13 cellular contexts compared by ENCODE assay signal in genomic region chr20:15643713-15644112, GRCh38.
DNase-seq lines count a peak whose midpoint lies in the region; TF ChIP-seq lines count a peak whose summit lies in the region.
"Had no signal": no experiment of that assay in that cellular context is flagged by ENCODE, and none has a peak within 500 bp of the region (broad histone marks: within the 10 kb centered on the region; RNA-seq: fewer than 3 reads in every experiment).

No MANE protein-coding gene starts in this region.

- no peaks in the 10 kb centered on the region for H3K9me3 ChIP-seq in osteoblast (ENCODE audit: low read depth, low read length)
- H3K9me3 ChIP-seq: left ventricle myocardium inferior had no signal

- DNase-seq in GM03348 (ENCODE audit: low spot score): peak; percentile 35
- DNase-seq in M059J (ENCODE audit: low read depth): peak; percentile 35
- DNase-seq in choroid plexus epithelial cell (ENCODE audit: low read depth): peak; percentile 23
- no peak for DNase-seq in osteoblast (ENCODE audit: insufficient read length, low spot score, missing footprints)
- DNase-seq in stimulated activated CD4-positive, alpha-beta T cell treated with anti-CD3 and anti-CD28 coated beads, Interleukin-4, amount 100 ng/mL, for 1 hour: no peak
- DNase-seq in GDM1 (lab: John Stamatoyannopoulos, UW): no peak
- DNase-seq in activated T-cell treated with anti-CD3 and anti-CD28 coated beads for 4 hours: no peak
- DNase-seq in posterior cingulate gyrus: no peak
- DNase-seq: activated CD4-positive, alpha-beta T cell treated with anti-CD3 and anti-CD28 coated beads, Interleukin-2, amount 50 U/mL, for 4 hours; erythroblast; left ventricle myocardium inferior; NCI-H2107; SW 1271 had no signal

- no peaks in the 10 kb centered on the region for H3K27me3 ChIP-seq in osteoblast (ENCODE audit: insufficient read depth, low read length)

- H3K36me3 ChIP-seq in osteoblast (ENCODE audit: insufficient read depth, low read length): no peaks in the 10 kb centered on the region
- H3K36me3 ChIP-seq: left ventricle myocardium inferior had no signal

- H4K20me1 ChIP-seq in osteoblast (ENCODE audit: insufficient read depth, low read length): no peaks in the 10 kb centered on the region

- no peaks in the 10 kb centered on the region for H3K79me2 ChIP-seq in osteoblast (ENCODE audit: insufficient read depth, low read length)

- H3K27ac ChIP-seq in osteoblast (ENCODE audit: low read depth, low read length): no peak overlapping the region
- H3K27ac ChIP-seq: left ventricle myocardium inferior had no signal

- no peaks in the 10 kb centered on the region for H3K4me1 ChIP-seq in osteoblast (ENCODE audit: insufficient read depth, low read length)
- H3K4me1 ChIP-seq: left ventricle myocardium inferior had no signal

- intact Hi-C loops in posterior cingulate gyrus (cut with DNase I): no loop called here

- H2AFZ ChIP-seq in osteoblast (ENCODE audit: low read length): no peak overlapping the region

- TF ChIP-seq CTCF in choroid plexus epithelial cell (conservative IDR thresholded peaks at IDR 0.05; ENCODE audit: low read depth, low read length): peak; percentile 48
- TF ChIP-seq CTCF in osteoblast (IDR thresholded peaks at IDR 0.05; ENCODE audit: extremely low read depth, low read depth, low read length): peak; percentile 61

- H3K4me3 ChIP-seq in choroid plexus epithelial cell (ENCODE audit: low read depth, low read length) (no peak overlapping the region), osteoblast (ENCODE audit: insufficient read depth, low read length) (no peak overlapping the region)
- H3K4me3 ChIP-seq: left ventricle myocardium inferior had no signal

- H3K4me2 ChIP-seq in osteoblast (ENCODE audit: insufficient read depth, low read length): no peak overlapping the region

Comparison
In these comparisons a context has a peak if more than half of its experiments do, and no peak if none do; other contexts are left out.
1. DNase-seq: peak in GM03348 (single experiment), M059J (single experiment) and choroid plexus epithelial cell (single experiment); none in osteoblast (single experiment), stimulated activated CD4-positive, alpha-beta T cell treated with anti-CD3 and anti-CD28 coated beads, Interleukin-4, amount 100 ng/mL, for 1 hour (single experiment), GDM1 (single experiment), activated T-cell treated with anti-CD3 and anti-CD28 coated beads for 4 hours (single experiment) and posterior cingulate gyrus (0 of 10).